ENCODE assay signal across 1 cellular context in the genomic region with DNA sequence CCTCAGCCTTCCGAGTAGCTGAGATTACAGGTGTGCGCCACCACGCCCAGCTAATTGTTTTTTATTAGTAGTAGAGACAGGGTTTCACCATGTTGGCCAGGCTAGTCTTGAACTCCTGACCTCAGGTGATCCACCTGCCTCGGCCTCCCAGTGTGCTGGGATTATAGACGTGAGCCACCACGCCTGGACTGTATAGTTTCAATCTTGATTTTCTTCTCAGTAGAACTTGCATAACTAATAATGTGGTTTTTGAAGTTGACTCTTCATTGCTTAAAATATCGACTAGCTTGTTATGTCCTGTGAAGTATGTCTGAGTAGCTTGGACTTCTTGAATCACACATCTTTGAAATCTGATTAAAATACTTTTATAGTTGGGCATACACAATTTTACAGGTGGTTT. TPM values are rescaled to one million over a fixed set of nuclear protein-coding genes. Genes with fewer than 3 reads are reported as not detected.
"Had no signal": no experiment of that assay in that cellular context is flagged by ENCODE, and none has a peak within 500 bp of the region (broad histone marks: within the 10 kb centered on the region; RNA-seq: fewer than 3 reads in every experiment).

No MANE protein-coding gene starts in this region.

RNA-seq across cellular contexts. Expression of a gene that starts 23.9 kb away (rescaled TPM):
- polyA plus RNA-seq: SK-N-SH had no signal
